Comparison of ENCODE assay signal across 8 cellular contexts in the genomic region with DNA sequence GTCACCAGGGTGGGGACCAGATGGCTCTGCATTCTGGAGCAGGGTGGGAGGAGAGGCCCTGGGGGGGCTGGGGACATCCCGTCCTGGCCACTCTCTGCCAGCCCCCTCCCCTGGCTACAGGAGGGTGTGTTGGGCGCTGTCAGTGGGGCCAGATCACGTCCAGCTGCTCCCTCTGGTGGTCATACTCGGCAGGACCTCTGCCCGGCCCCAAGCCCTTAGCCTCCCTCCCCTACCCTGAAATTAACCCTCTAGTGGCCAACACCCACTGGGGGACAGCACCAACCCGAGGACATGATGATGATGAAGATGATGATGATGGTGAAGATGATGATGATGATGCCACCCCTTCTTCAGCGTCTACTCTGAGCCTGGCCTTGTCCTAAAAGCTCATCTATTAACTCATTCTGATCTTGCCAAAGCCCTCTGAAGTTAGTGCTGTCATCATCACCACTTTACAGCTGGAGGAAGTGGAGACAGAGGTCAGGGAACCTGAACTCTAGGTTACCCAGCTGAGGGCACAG. TPM values are rescaled to one million over a fixed set of nuclear protein-coding genes. Genes with fewer than 3 reads are reported as not detected.
A peak's percentile ranks its signal among the peaks of the same experiment; 100 is the strongest.
DNase-seq lines count a peak whose midpoint lies in the region; ATAC-seq and TF ChIP-seq lines count a peak whose summit lies in the region.

No MANE protein-coding gene starts in this region.

- no peaks in the 10 kb centered on the region for H3K27me3 ChIP-seq in Karpas-422 (ENCODE audit: low read length)
- H3K27me3 ChIP-seq in left ventricle myocardium inferior (ENCODE audit: low read depth) = peaks cover 25% of the 10 kb centered on the region
- no peaks in the 10 kb centered on the region for H3K27me3 ChIP-seq in prostate gland (replicated peaks; ENCODE audit: insufficient read depth)

- H3K9me2 ChIP-seq in Karpas-422 (replicated peaks; ENCODE audit: insufficient read depth, low read length) = no peaks in the 10 kb centered on the region

- no peak overlapping the region for H3K4me3 ChIP-seq in Karpas-422 (ENCODE audit: low read length)
- peak overlapping the region; percentile 57 for H3K4me3 ChIP-seq in left ventricle myocardium inferior
- H3K4me3 ChIP-seq in prostate gland = no peak overlapping the region

- 0% methylated on average over 7 of the region's 7 CpGs for WGBS in prostate gland

- H3K27ac ChIP-seq in Karpas-422 (ENCODE audit: low read length) (no peak overlapping the region), left ventricle myocardium inferior (replicated peaks) (peak overlapping the region; percentile 75), prostate gland (peak overlapping the region; percentile 65 to 73)

- TF ChIP-seq CTCF in left ventricle myocardium inferior (IDR thresholded peaks at IDR 0.05; ENCODE audit: borderline replicate concordance) = peak; percentile 96
- peak; percentile 94 to 96 (median 96) for TF ChIP-seq CTCF in prostate gland (IDR thresholded peaks at IDR 0.05)

- H3K4me1 ChIP-seq in Karpas-422 (ENCODE audit: low read length) = no peaks in the 10 kb centered on the region
- H3K4me1 ChIP-seq in left ventricle myocardium inferior = peaks cover 51% of the 10 kb centered on the region
- peaks cover 9% of the 10 kb centered on the region for H3K4me1 ChIP-seq in prostate gland (replicated peaks)

- no peak overlapping the region for H3K4me2 ChIP-seq in Karpas-422 (ENCODE audit: low read depth, low read length, poor library complexity, severe bottlenecking)

- intact Hi-C loops in left ventricle myocardium inferior (cut with micrococcal nuclease) = no loop called here
- intact Hi-C loops in prostate gland (cut with DNase I) = loop anchor here (1.0 kb wide), 1 partner anchor 21 kb away; no protein-coding TSS in a partner anchor

- H3K36me3 ChIP-seq in Karpas-422 (ENCODE audit: insufficient read depth, low read length) = no peaks in the 10 kb centered on the region
- no peaks in the 10 kb centered on the region for H3K36me3 ChIP-seq in left ventricle myocardium inferior
- no peaks in the 10 kb centered on the region for H3K36me3 ChIP-seq in prostate gland

- no peak overlapping the region for H2AFZ ChIP-seq in Karpas-422 (ENCODE audit: low read length)

- H3K79me2 ChIP-seq in Karpas-422 (ENCODE audit: low read length) = no peaks in the 10 kb centered on the region

- ATAC-seq in HG03342 (IDR thresholded peaks at IDR 0.05; ENCODE audit: unreplicated experiment) (no peak), HG02623 (IDR thresholded peaks at IDR 0.05; ENCODE audit: unreplicated experiment) (no peak)

- TF ChIP-seq POLR2A in prostate gland (IDR thresholded peaks at IDR 0.05) = no peak

- H3K9ac ChIP-seq in Karpas-422 (ENCODE audit: low read length) = no peak overlapping the region

- H4K20me1 ChIP-seq in Karpas-422 (ENCODE audit: insufficient read depth, low read depth, low read length) = no peaks in the 10 kb centered on the region

- H3K9me3 ChIP-seq in Karpas-422 (ENCODE audit: low read length) = no peaks in the 10 kb centered on the region
- H3K9me3 ChIP-seq in left ventricle myocardium inferior (replicated peaks) = no peaks in the 10 kb centered on the region
- no peaks in the 10 kb centered on the region for H3K9me3 ChIP-seq in prostate gland

- DNase-seq in EH (ENCODE audit: low read depth) (peak; percentile 67), Karpas-422 (peak; percentile 90), SKM-1 treated with dmso at 0.1 percent for 144 hours (lab: John Stamatoyannopoulos, UW; ENCODE audit: unreplicated experiment) (peak; percentile 64), amniotic epithelial cell (ENCODE audit: low read depth) (peak; percentile 61), left ventricle myocardium inferior (peak; percentile 84), prostate gland (ENCODE audit: low spot score) (peak; percentile 80)

RNA-seq across cellular contexts. Expression of a gene that starts 0.6 kb away (rescaled TPM):
- 0.22 TPM in 1 of 2 replicates, not detected in the other for total RNA-seq in Karpas-422 (2014; rRNA removed; shearing (Covaris generic); ENCODE audit: low replicate concordance)
- total RNA-seq in left ventricle myocardium inferior (8.4 TPM), prostate gland (10 to 100 TPM in 1 of 2 donors, 1 to 10 TPM in 1; 9.1 to 16.3 TPM)

RNA-seq across cellular contexts. Expression of a gene that starts 3.2 kb away (rescaled TPM):
- total RNA-seq in Karpas-422 (2014; rRNA removed; shearing (Covaris generic); ENCODE audit: low replicate concordance) = not detected in 2 replicates
- total RNA-seq in left ventricle myocardium inferior (509 TPM), prostate gland (10 to 100 TPM; 15.9 to 30.6 TPM)

RNA-seq across cellular contexts. Expression of a gene that starts 7.6 kb away (rescaled TPM):
- not detected in 2 replicates for total RNA-seq in Karpas-422 (2014; rRNA removed; shearing (Covaris generic); ENCODE audit: low replicate concordance)
- total RNA-seq in left ventricle myocardium inferior (not detected), prostate gland (not detected)

RNA-seq across cellular contexts. Expression of a gene that starts 19.1 kb away (rescaled TPM):
- 89.3 and 134 TPM in 2 replicates for total RNA-seq in Karpas-422 (2014; rRNA removed; shearing (Covaris generic); ENCODE audit: low replicate concordance)
- total RNA-seq in left ventricle myocardium inferior (23.4 TPM), prostate gland (10 to 100 TPM; 18.8 to 43.2 TPM)

RNA-seq across cellular contexts. Expression of a gene that starts 19.8 kb away (rescaled TPM):
- not detected in 2 replicates for total RNA-seq in Karpas-422 (2014; rRNA removed; shearing (Covaris generic); ENCODE audit: low replicate concordance)
- total RNA-seq in left ventricle myocardium inferior (1.1 TPM), prostate gland (1,000 to 10,000 TPM in 1 of 2 donors, 100 to 1,000 TPM in 1; 365 to 1,352 TPM)

Comparison
In these comparisons a context has a peak if more than half of its experiments do, and no peak if none do; other contexts are left out.
1. RNA of a gene that starts 3.2 kb away (total RNA-seq): 509 TPM in left ventricle myocardium inferior (single experiment); 15.9 to 30.6 TPM in prostate gland and not detected in Karpas-422; every median in the first group is over 10 times any median in the second.
2. Peak in every context shown above with its lines, with median percentiles within 50 percentile points of each other: DNase-seq.